In genomic region chr1:197838836-197839235, GRCh38 we compare ENCODE assay signal across 11 cellular contexts.
DNase-seq lines count a peak whose midpoint lies in the region; ATAC-seq, FAIRE-seq and TF ChIP-seq lines count a peak whose summit lies in the region.
"Had no signal": no experiment of that assay in that cellular context is flagged by ENCODE, and none has a peak within 500 bp of the region (broad histone marks: within the 10 kb centered on the region; RNA-seq: fewer than 3 reads in every experiment).

No MANE protein-coding gene starts in this region.

- POLR2A ChIA-PET in A549 (lab: Yijun Ruan, JAX) (no interaction called here), WTC11 (lab: Charles Lee) (no interaction called here)

- no peaks in the 10 kb centered on the region for H3K79me2 ChIP-seq in fibroblast of lung (ENCODE audit: control insufficient read depth, insufficient read depth, low read length)

- CTCF ChIA-PET in A549 (lab: Yijun Ruan, JAX), result interaction anchor here (1.2 kb wide), 1 partner anchor 30 kb away, joined by 3 read pairs; no protein-coding TSS in a partner anchor
- CTCF ChIA-PET in WTC11 (lab: Charles Lee), result interaction anchor here (1.0 kb wide), 1 partner anchor 30 kb away, joined by 3 read pairs; no protein-coding TSS in a partner anchor

- H3K36me3 Mint-ChIP-seq in osteocyte (ENCODE audit: unreplicated experiment) (no peaks in the 10 kb centered on the region), WTC11 (no peaks in the 10 kb centered on the region)

- H3K27me3 ChIP-seq in fibroblast of lung (ENCODE audit: control insufficient read depth, insufficient read depth, low read length), result no peaks in the 10 kb centered on the region
- H3K27me3 ChIP-seq: BLaER1 had no signal

- TF ChIP-seq RAD21 in A549 (conservative IDR thresholded peaks at IDR 0.05 in 1 of 2, IDR thresholded peaks at IDR 0.05 in 1 of 2), result no peak

- TF ChIP-seq EP300 in A549 (IDR thresholded peaks at IDR 0.05), result no peak

- no peaks in the 10 kb centered on the region for H4K20me1 ChIP-seq in fibroblast of lung (ENCODE audit: control insufficient read depth, extremely low read depth, insufficient read depth, low read length)
- H4K20me1 ChIP-seq: BLaER1 had no signal

- no peak overlapping the region for H3K9ac ChIP-seq in fibroblast of lung (ENCODE audit: insufficient read depth, low read length)
- H3K9ac ChIP-seq: BLaER1 had no signal

- H3K27me3 Mint-ChIP-seq in osteocyte (ENCODE audit: unreplicated experiment), result no peaks in the 10 kb centered on the region
- no peaks in the 10 kb centered on the region for H3K27me3 Mint-ChIP-seq in WTC11 (ENCODE audit: low read depth)

- H3K4me3 Mint-ChIP-seq in osteocyte (ENCODE audit: unreplicated experiment), result no peak overlapping the region
- no peak overlapping the region for H3K4me3 Mint-ChIP-seq in WTC11

- H2AFZ ChIP-seq in fibroblast of lung (ENCODE audit: low read length), result peak overlapping the region; percentile 49

- FAIRE-seq in A549 (lab: Jason Lieb, UNC), result no peak
- FAIRE-seq in H54 (lab: Jason Lieb, UNC), result peak; percentile 60
- peak; percentile 33 for FAIRE-seq in RCC 7860 (lab: Jason Lieb, UNC)

- H3K4me2 ChIP-seq in A549, result peak overlapping the region; percentile 42; the same call in 2 of the 3 replicates
- H3K4me2 ChIP-seq in fibroblast of lung (ENCODE audit: extremely low read depth, insufficient read depth, low read length), result no peak overlapping the region
- H3K4me2 ChIP-seq: BLaER1 had no signal

- H3K9me3 ChIP-seq in A549 (no peaks in the 10 kb centered on the region), fibroblast of lung (ENCODE audit: control insufficient read depth, insufficient read depth, low read depth, low read length) (no peaks in the 10 kb centered on the region)
- H3K9me3 ChIP-seq: BLaER1 had no signal

- no peak overlapping the region for H3K4me3 ChIP-seq in A549
- no peak overlapping the region for H3K4me3 ChIP-seq in fibroblast of lung (replicated peaks in 1 of 4; ENCODE audit: control extremely low read depth in 1 of 4, insufficient read depth in 1 of 4, low read depth in 3 of 4, low read length in 4 of 4)
- H3K4me3 ChIP-seq: BLaER1 had no signal

- 59% methylated on average over 3 of the region's 3 CpGs for WGBS in A549 (ENCODE audit: missing lambda C conversion rate)

- TF ChIP-seq POLR2A in A549 (IDR thresholded peaks at IDR 0.05; ENCODE audit: low read length) (no peak), H54 (IDR thresholded peaks at IDR 0.05; ENCODE audit: low read depth, low read length) (no peak)

- peaks cover 9% of the 10 kb centered on the region for H3K9me3 Mint-ChIP-seq in osteocyte (ENCODE audit: unreplicated experiment)
- 0 out of 2 replicates have a peak, but pooled peaks cover 5% of the 10 kb centered on the region for H3K9me3 Mint-ChIP-seq in WTC11

- H3K36me3 ChIP-seq in fibroblast of lung (ENCODE audit: control insufficient read depth, insufficient read depth, low read length), result no peaks in the 10 kb centered on the region
- H3K36me3 ChIP-seq: BLaER1 had no signal

- DNase-seq in A549 (ENCODE audit: low read depth in 1 of 2, low spot score in 1 of 2) (peak; percentile 15 to 56), H54 (ENCODE audit: insufficient read length, low spot score) (peak; percentile 31), RCC 7860 (ENCODE audit: low spot score) (peak; percentile 64), fibroblast of lung (ENCODE audit: low read depth in 2 of 2) (peak; percentile 63 to 82), GM10266 (ENCODE audit: extremely low spot score) (no peak), osteocyte (ENCODE audit: extremely low spot score, unreplicated experiment) (no peak), WTC11 (ENCODE audit: low spot score) (no peak)
- no peak for DNase-seq in activated CD8-positive, alpha-beta memory T cell treated with anti-CD3 and anti-CD28 coated beads, Interleukin-2, amount 50 U/mL, for 4 hours
- DNase-seq: activated CD8-positive, alpha-beta memory T cell treated with anti-CD3 and anti-CD28 coated beads for 24 hours; NCI-H526 treated with DMSO at 0.1 percent for 48 hours had no signal

- H3K4me1 ChIP-seq in A549 (peaks cover 10% of the 10 kb centered on the region), fibroblast of lung (ENCODE audit: control insufficient read depth, extremely low read depth, insufficient read depth, low read length) (no peaks in the 10 kb centered on the region)
- H3K4me1 ChIP-seq: BLaER1 had no signal

- H3K27ac Mint-ChIP-seq in osteocyte (ENCODE audit: unreplicated experiment) (no peak overlapping the region), WTC11 (no peak overlapping the region)

- H3K27ac ChIP-seq in A549 (peak overlapping the region in 1 of 2 experiments; percentile 52; a peak in 1 of 6 replicates), fibroblast of lung (ENCODE audit: insufficient read depth, low read length) (peak overlapping the region; percentile 8)
- H3K27ac ChIP-seq: BLaER1 had no signal

- ATAC-seq in A549, result peak; percentile 78 to 89
- ATAC-seq in WTC11, result no peak

- H3K4me1 Mint-ChIP-seq in osteocyte (ENCODE audit: unreplicated experiment) (peaks cover 8% of the 10 kb centered on the region), WTC11 (peaks cover 11% of the 10 kb centered on the region)

- no peak for TF ChIP-seq CTCF in A549 (IDR thresholded peaks at IDR 0.05)
- TF ChIP-seq CTCF in fibroblast of lung (conservative IDR thresholded peaks at IDR 0.05 in 1 of 2, IDR thresholded peaks at IDR 0.05 in 1 of 2; ENCODE audit: low read depth in 1 of 2, low read length in 2 of 2), result no peak
- no peak for TF ChIP-seq CTCF in GM10266 (IDR thresholded peaks at IDR 0.05; ENCODE audit: control insufficient read depth, insufficient read depth, low read depth, missing control alignments)
- no peak for TF ChIP-seq CTCF in osteocyte (IDR thresholded peaks at IDR 0.05)
- no peak for TF ChIP-seq CTCF in WTC11 (IDR thresholded peaks at IDR 0.05)

TF ChIP-seq in A549, 52 proteins besides CTCF, POLR2A, EP300 and RAD21:
- TF ChIP-seq ZSCAN20 (CRISPR knock-in tag; IDR thresholded peaks at IDR 0.05) (no peak), FOSL2 (IDR thresholded peaks at IDR 0.05) (no peak), FOSL2 (CRISPR knock-in tag; IDR thresholded peaks at IDR 0.05) (peak; percentile 71), ELK1 (IDR thresholded peaks at IDR 0.05; ENCODE audit: low read depth, low read length) (no peak), ATOH8 (CRISPR knock-in tag; IDR thresholded peaks at IDR 0.05; ENCODE audit: low read depth) (no peak), TFCP2L1 (CRISPR knock-in tag; IDR thresholded peaks at IDR 0.05) (no peak), CBX8 (IDR thresholded peaks at IDR 0.05) (no peak), JUNB (IDR thresholded peaks at IDR 0.05) (no peak), ZFP36 (IDR thresholded peaks at IDR 0.05; ENCODE audit: borderline replicate concordance, partially characterized antibody) (no peak)
TF ChIP-seq in A549: peak in this region for 1.

TF ChIP-seq in WTC11, 78 proteins besides CTCF, POLR2A, EP300 and RAD21:
- TF ChIP-seq NFATC4 (CRISPR knock-in tag; IDR thresholded peaks at IDR 0.05), result no peak
- no peak for TF ChIP-seq TP53 (CRISPR knock-in tag; IDR thresholded peaks at IDR 0.05)
- no peak for TF ChIP-seq KAT7 (CRISPR knock-in tag; IDR thresholded peaks at IDR 0.05; ENCODE audit: borderline replicate concordance)
- TF ChIP-seq NR3C1 (CRISPR knock-in tag; conservative IDR thresholded peaks at IDR 0.05; ENCODE audit: low read depth), result no peak
- no peak for TF ChIP-seq ZNF396 (CRISPR knock-in tag; IDR thresholded peaks at IDR 0.05; ENCODE audit: borderline replicate concordance)
- no peak for TF ChIP-seq PRRX2 (CRISPR knock-in tag; IDR thresholded peaks at IDR 0.05)
- TF ChIP-seq ZNF138 (CRISPR knock-in tag; conservative IDR thresholded peaks at IDR 0.05), result no peak
- TF ChIP-seq RORB (CRISPR knock-in tag; IDR thresholded peaks at IDR 0.05), result no peak

Comparison
In these comparisons a context has a peak if more than half of its experiments do, and no peak if none do; other contexts are left out.
1. DNase-seq: peak in A549 (2 of 2), H54 (single experiment), RCC 7860 (single experiment) and fibroblast of lung (2 of 2); none in activated CD8-positive, alpha-beta memory T cell treated with anti-CD3 and anti-CD28 coated beads, Interleukin-2, amount 50 U/mL, for 4 hours (single experiment), GM10266 (single experiment), osteocyte (single experiment) and WTC11 (single experiment).